In genomic region chr4:54828361-54828760, GRCh38 we compare ENCODE assay signal across 6 cellular contexts.
A peak's percentile ranks its signal among the peaks of the same experiment; 100 is the strongest.
DNase-seq lines count a peak whose midpoint lies in the region; ATAC-seq and TF ChIP-seq lines count a peak whose summit lies in the region.
"Not testable (repeated sequence)": the region's sequence is repeated elsewhere in the genome, so short reads cannot be mapped to it uniquely, and the experiment has no call there.

No MANE protein-coding gene starts in this region.

- H3K4me3 ChIP-seq in AG10803 (ENCODE audit: low read length); PC-3 (ENCODE audit: low read length); brain microvascular endothelial cell (ENCODE audit: low read depth, low read length): not testable (repeated sequence)

- H3K4me2 ChIP-seq in PC-3 (ENCODE audit: low read length): not testable (repeated sequence)

- not testable (repeated sequence) for ATAC-seq in PC-3

- H3K36me3 ChIP-seq in PC-3 (ENCODE audit: low read depth, low read length); brain microvascular endothelial cell (replicated peaks): not testable (repeated sequence)

- BruUV-seq in PC-3 (replicated peaks; lab: Mats Ljungman, UMichigan): not testable (repeated sequence)

- H3K9me2 ChIP-seq in PC-3 (replicated peaks; ENCODE audit: low read length): not testable (repeated sequence)

- not testable (repeated sequence) for H3K27ac ChIP-seq in PC-3 (ENCODE audit: low read length); brain microvascular endothelial cell

- POLR2A ChIA-PET in PC-3 (lab: Charles Lee; ENCODE audit: unreplicated experiment): not testable (repeated sequence)

- not testable (repeated sequence) for H3K4me1 ChIP-seq in PC-3 (ENCODE audit: insufficient read depth, low read length)

- H3K9ac ChIP-seq in PC-3 (ENCODE audit: low read length): not testable (repeated sequence)

- intact Hi-C loops in PC-3 (cut with micrococcal nuclease): not testable (repeated sequence)

- H3K9me3 ChIP-seq in PC-3 (ENCODE audit: low read length): not testable (repeated sequence)

- not testable (repeated sequence) for H3F3A ChIP-seq in PC-3 (ENCODE audit: low read length, unreplicated experiment)

- H2AFZ ChIP-seq in PC-3 (ENCODE audit: low read length): not testable (repeated sequence)

- not testable (repeated sequence) for TF ChIP-seq CTCF in AG10803 (conservative IDR thresholded peaks at IDR 0.05; ENCODE audit: low read length); PC-3 (conservative IDR thresholded peaks at IDR 0.05; ENCODE audit: low read depth, low read length); brain microvascular endothelial cell (IDR thresholded peaks at IDR 0.05; ENCODE audit: low read depth, low read length, missing control alignments)

- CTCF ChIA-PET in PC-3 (lab: Charles Lee): not testable (repeated sequence)

- DNase-seq in AG10803 (ENCODE audit: low read depth): peak; percentile 36
- peak; percentile 48 for DNase-seq in EH (ENCODE audit: low read depth)
- peak; percentile 10 for DNase-seq in GM04504 (ENCODE audit: low read depth)
- peak; percentile 40 for DNase-seq in M059J (ENCODE audit: low read depth)
- DNase-seq in PC-3: peak; percentile 33
- DNase-seq in brain microvascular endothelial cell: peak; percentile 21

- in situ Hi-C loops in brain microvascular endothelial cell (cut with HindIII; ENCODE audit: low pct_ligation_motif_present, low sequenced_read_pairs): not testable (repeated sequence)

- not testable (repeated sequence) for H3K79me2 ChIP-seq in PC-3 (ENCODE audit: low read length)

- not testable (repeated sequence) for H3K27me3 ChIP-seq in PC-3 (ENCODE audit: low read length); brain microvascular endothelial cell (replicated peaks)

- H4K20me1 ChIP-seq in PC-3 (ENCODE audit: low read length): not testable (repeated sequence)
